Comparison of ENCODE assay signal across 1 cellular context in the genomic region with DNA sequence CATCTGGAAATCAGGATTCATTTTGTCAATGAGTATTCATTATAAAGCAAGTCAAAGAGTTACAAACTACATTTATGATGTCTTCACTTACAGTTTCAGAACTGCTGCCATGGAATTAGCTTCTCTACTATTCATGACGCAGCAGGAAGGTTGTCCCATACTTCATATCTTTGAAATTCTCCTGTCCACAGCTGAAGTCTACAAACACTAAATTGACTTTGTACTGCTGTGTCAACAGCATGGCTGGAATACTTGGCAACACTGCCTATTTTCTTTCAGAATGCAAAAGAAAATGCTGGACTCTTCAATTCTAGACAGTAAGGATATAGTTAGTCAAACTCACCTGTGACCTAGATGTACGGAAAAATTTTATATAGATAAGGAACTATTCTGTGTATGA.
TF ChIP-seq lines count a peak whose summit lies in the region.

No MANE protein-coding gene starts in this region.

TF ChIP-seq in HepG2, 621 proteins besides CTCF, POLR2A, EP300 and RAD21 (continued from another document):
- TF ChIP-seq SNAPC2 (CRISPR knock-in tag; IDR thresholded peaks at IDR 0.05) (no peak), ZNF883 (CRISPR knock-in tag; IDR thresholded peaks at IDR 0.05; ENCODE audit: not compliant biosample characterization) (no peak), ZKSCAN8 (CRISPR knock-in tag; IDR thresholded peaks at IDR 0.05; ENCODE audit: borderline replicate concordance) (no peak)
- TF ChIP-seq, protein P1, sequence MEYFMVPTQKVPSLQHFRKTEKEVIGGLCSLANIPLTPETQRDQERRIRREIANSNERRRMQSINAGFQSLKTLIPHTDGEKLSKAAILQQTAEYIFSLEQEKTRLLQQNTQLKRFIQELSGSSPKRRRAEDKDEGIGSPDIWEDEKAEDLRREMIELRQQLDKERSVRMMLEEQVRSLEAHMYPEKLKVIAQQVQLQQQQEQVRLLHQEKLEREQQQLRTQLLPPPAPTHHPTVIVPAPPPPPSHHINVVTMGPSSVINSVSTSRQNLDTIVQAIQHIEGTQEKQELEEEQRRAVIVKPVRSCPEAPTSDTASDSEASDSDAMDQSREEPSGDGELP (IDR thresholded peaks at IDR 0.05; ENCODE audit: borderline replicate concordance, low read depth), result 0 out of 2 replicates have a peak, but pooled peaks have one; percentile 15
- TF ChIP-seq, protein P2, sequence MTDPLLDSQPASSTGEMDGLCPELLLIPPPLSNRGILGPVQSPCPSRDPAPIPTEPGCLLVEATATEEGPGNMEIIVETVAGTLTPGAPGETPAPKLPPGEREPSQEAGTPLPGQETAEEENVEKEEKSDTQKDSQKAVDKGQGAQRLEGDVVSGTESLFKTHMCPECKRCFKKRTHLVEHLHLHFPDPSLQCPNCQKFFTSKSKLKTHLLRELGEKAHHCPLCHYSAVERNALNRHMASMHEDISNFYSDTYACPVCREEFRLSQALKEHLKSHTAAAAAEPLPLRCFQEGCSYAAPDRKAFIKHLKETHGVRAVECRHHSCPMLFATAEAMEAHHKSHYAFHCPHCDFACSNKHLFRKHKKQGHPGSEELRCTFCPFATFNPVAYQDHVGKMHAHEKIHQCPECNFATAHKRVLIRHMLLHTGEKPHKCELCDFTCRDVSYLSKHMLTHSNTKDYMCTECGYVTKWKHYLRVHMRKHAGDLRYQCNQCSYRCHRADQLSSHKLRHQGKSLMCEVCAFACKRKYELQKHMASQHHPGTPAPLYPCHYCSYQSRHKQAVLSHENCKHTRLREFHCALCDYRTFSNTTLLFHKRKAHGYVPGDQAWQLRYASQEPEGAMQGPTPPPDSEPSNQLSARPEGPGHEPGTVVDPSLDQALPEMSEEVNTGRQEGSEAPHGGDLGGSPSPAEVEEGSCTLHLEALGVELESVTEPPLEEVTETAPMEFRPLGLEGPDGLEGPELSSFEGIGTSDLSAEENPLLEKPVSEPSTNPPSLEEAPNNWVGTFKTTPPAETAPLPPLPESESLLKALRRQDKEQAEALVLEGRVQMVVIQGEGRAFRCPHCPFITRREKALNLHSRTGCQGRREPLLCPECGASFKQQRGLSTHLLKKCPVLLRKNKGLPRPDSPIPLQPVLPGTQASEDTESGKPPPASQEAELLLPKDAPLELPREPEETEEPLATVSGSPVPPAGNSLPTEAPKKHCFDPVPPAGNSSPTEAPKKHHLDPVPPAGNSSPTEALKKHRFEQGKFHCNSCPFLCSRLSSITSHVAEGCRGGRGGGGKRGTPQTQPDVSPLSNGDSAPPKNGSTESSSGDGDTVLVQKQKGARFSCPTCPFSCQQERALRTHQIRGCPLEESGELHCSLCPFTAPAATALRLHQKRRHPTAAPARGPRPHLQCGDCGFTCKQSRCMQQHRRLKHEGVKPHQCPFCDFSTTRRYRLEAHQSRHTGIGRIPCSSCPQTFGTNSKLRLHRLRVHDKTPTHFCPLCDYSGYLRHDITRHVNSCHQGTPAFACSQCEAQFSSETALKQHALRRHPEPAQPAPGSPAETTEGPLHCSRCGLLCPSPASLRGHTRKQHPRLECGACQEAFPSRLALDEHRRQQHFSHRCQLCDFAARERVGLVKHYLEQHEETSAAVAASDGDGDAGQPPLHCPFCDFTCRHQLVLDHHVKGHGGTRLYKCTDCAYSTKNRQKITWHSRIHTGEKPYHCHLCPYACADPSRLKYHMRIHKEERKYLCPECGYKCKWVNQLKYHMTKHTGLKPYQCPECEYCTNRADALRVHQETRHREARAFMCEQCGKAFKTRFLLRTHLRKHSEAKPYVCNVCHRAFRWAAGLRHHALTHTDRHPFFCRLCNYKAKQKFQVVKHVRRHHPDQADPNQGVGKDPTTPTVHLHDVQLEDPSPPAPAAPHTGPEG (CRISPR knock-in tag; IDR thresholded peaks at IDR 0.05), result no peak
